Comparison of ENCODE assay signal across 16 cellular contexts in genomic region chr5:103499236-103499635, GRCh38.
A peak's percentile ranks its signal among the peaks of the same experiment; 100 is the strongest.
DNase-seq lines count a peak whose midpoint lies in the region; ATAC-seq and TF ChIP-seq lines count a peak whose summit lies in the region.
"Had no signal": no experiment of that assay in that cellular context is flagged by ENCODE, and none has a peak within 500 bp of the region (broad histone marks: within the 10 kb centered on the region; RNA-seq: fewer than 3 reads in every experiment).

No MANE protein-coding gene starts in this region.

- H4K20me1 ChIP-seq in neural progenitor cell (ENCODE audit: low read depth): no peaks in the 10 kb centered on the region

- H3K27me3 Mint-ChIP-seq in chondrocyte (ENCODE audit: low read depth) (no peaks in the 10 kb centered on the region), neural progenitor cell (ENCODE audit: insufficient read depth, low read depth) (peaks cover 2% of the 10 kb centered on the region), natural killer cell (ENCODE audit: low read depth in 2 of 2) (peaks cover 0 to 8% of the 10 kb centered on the region in 2 donors)
- H3K27me3 Mint-ChIP-seq in effector memory CD8-positive, alpha-beta T cell: peaks cover 16 to 18% of the 10 kb centered on the region in 2 donors

- peak overlapping the region; percentile 97 for H2AFZ ChIP-seq in neural progenitor cell (replicated peaks)

- H3K27ac Mint-ChIP-seq in chondrocyte (ENCODE audit: unreplicated experiment) (peak overlapping the region; percentile 17), neural progenitor cell (peak overlapping the region; percentile 78), natural killer cell (no peak overlapping the region)
- no peak overlapping the region for H3K27ac Mint-ChIP-seq in effector memory CD8-positive, alpha-beta T cell

- H3K4me3 Mint-ChIP-seq in chondrocyte (ENCODE audit: unreplicated experiment): no peak overlapping the region
- peak overlapping the region; percentile 62 for H3K4me3 Mint-ChIP-seq in neural progenitor cell
- no peak overlapping the region for H3K4me3 Mint-ChIP-seq in natural killer cell
- H3K4me3 Mint-ChIP-seq in effector memory CD8-positive, alpha-beta T cell: no peak overlapping the region

- no peaks in the 10 kb centered on the region for H3K79me2 ChIP-seq in neural progenitor cell (ENCODE audit: low read depth)

- H3K27me3 ChIP-seq in cardiac muscle cell (no peaks in the 10 kb centered on the region), right cardiac atrium (ENCODE audit: control insufficient read depth, insufficient read depth) (no peaks in the 10 kb centered on the region), neural progenitor cell (no peaks in the 10 kb centered on the region)

- WGBS in right cardiac atrium: 62% methylated on average over 5 of the region's 5 CpGs

- H3K36me3 Mint-ChIP-seq in chondrocyte (ENCODE audit: low read depth) (peaks cover 2% of the 10 kb centered on the region), neural progenitor cell (no peaks in the 10 kb centered on the region), natural killer cell (no peaks in the 10 kb centered on the region)
- no peaks in the 10 kb centered on the region for H3K36me3 Mint-ChIP-seq in effector memory CD8-positive, alpha-beta T cell (ENCODE audit: insufficient read depth)

- ATAC-seq in right cardiac atrium (no peak), natural killer cell (no peak)
- no peak for ATAC-seq in effector memory CD8-positive, alpha-beta T cell (replicated peaks)
- ATAC-seq: A549, Right ventricle myocardium inferior had no signal

- DNase-seq in cardiac muscle cell (ENCODE audit: low read depth in 1 of 2, low spot score in 1 of 2) (peak in 1 of 2 donors; percentile 9), right cardiac atrium (no peak), chondrocyte (ENCODE audit: low spot score) (no peak), neural progenitor cell (ENCODE audit: low spot score) (peak; percentile 38), natural killer cell (no peak), cerebellar cortex (ENCODE audit: low spot score) (no peak), HUDEP-2 (lab: John Stamatoyannopoulos, UW; ENCODE audit: unreplicated experiment in 76 of 76) (no peak)
- DNase-seq in effector memory CD8-positive, alpha-beta T cell: no peak
- DNase-seq: DMS53, KBM-7, NCI-H1436 treated with DMSO at 0.1 percent for 48 hours, NCI-H2081 treated with DMSO at 0.1 percent for 48 hours, NCI-H446 treated with DMSO at 0.1 percent for 48 hours, NCI-H774 had no signal

- H3K4me1 ChIP-seq in cardiac muscle cell (ENCODE audit: low read depth) (peaks cover 13% of the 10 kb centered on the region), right cardiac atrium (ENCODE audit: control insufficient read depth, insufficient read depth, low read length) (no peaks in the 10 kb centered on the region), neural progenitor cell (peaks cover 21% of the 10 kb centered on the region)

- peaks cover 18% of the 10 kb centered on the region for H3F3A ChIP-seq in neural progenitor cell (ENCODE audit: low read depth)

- H3K4me1 Mint-ChIP-seq in chondrocyte (ENCODE audit: low read depth) (peaks cover 25% of the 10 kb centered on the region), neural progenitor cell (peaks cover 37% of the 10 kb centered on the region), natural killer cell (no peaks in the 10 kb centered on the region)
- H3K4me1 Mint-ChIP-seq in effector memory CD8-positive, alpha-beta T cell (ENCODE audit: low read depth in 2 of 2): no peaks in the 10 kb centered on the region

- H3K9me3 ChIP-seq in cardiac muscle cell (ENCODE audit: low read depth) (no peaks in the 10 kb centered on the region), right cardiac atrium (ENCODE audit: control insufficient read depth, low read length) (no peaks in the 10 kb centered on the region), neural progenitor cell (ENCODE audit: low read depth) (peaks cover 4% of the 10 kb centered on the region)

- peak overlapping the region; percentile 75 for H3K4me2 ChIP-seq in neural progenitor cell
- H3K4me2 ChIP-seq: A549 had no signal

- no peak for TF ChIP-seq CTCF in cardiac muscle cell (IDR thresholded peaks at IDR 0.05; ENCODE audit: low read depth, low read length)
- TF ChIP-seq CTCF in chondrocyte (IDR thresholded peaks at IDR 0.05): no peak
- TF ChIP-seq CTCF in neural progenitor cell (IDR thresholded peaks at IDR 0.05): no peak
- TF ChIP-seq CTCF in natural killer cell (IDR thresholded peaks at IDR 0.05): no peak

- no peak overlapping the region for H3K9ac ChIP-seq in neural progenitor cell

- H3K9me3 Mint-ChIP-seq in chondrocyte (ENCODE audit: low read depth) (peaks cover 5% of the 10 kb centered on the region), neural progenitor cell (peaks cover 4% of the 10 kb centered on the region), natural killer cell (no peaks in the 10 kb centered on the region)
- H3K9me3 Mint-ChIP-seq in effector memory CD8-positive, alpha-beta T cell: no peaks in the 10 kb centered on the region

- H3K4me3 ChIP-seq in cardiac muscle cell (no peak overlapping the region), right cardiac atrium (ENCODE audit: low read length) (no peak overlapping the region), neural progenitor cell (no peak overlapping the region)
- H3K4me3 ChIP-seq: A549 had no signal

- H3K27ac ChIP-seq in cardiac muscle cell (peak overlapping the region; percentile 85), right cardiac atrium (ENCODE audit: low read length) (no peak overlapping the region), neural progenitor cell (peak overlapping the region; percentile 85)
- H3K27ac ChIP-seq: A549 had no signal

- intact Hi-C loops in right cardiac atrium (cut with DNase I) (no loop called here), natural killer cell (cut with micrococcal nuclease) (no loop called here)

- H3K36me3 ChIP-seq in cardiac muscle cell (no peaks in the 10 kb centered on the region), neural progenitor cell (no peaks in the 10 kb centered on the region)

Comparison
In these comparisons a context has a peak if more than half of its experiments do, and no peak if none do; other contexts are left out.
1. H3K27ac Mint-ChIP-seq: peak in chondrocyte (single experiment) and neural progenitor cell (single experiment); none in natural killer cell (0 of 2) and effector memory CD8-positive, alpha-beta T cell (0 of 2).